10 cellular contexts compared by ENCODE assay signal in genomic region chr16:73268311-73268997, GRCh38.
A peak's percentile ranks its signal among the peaks of the same experiment; 100 is the strongest.
DNase-seq lines count a peak whose midpoint lies in the region; ATAC-seq and TF ChIP-seq lines count a peak whose summit lies in the region.
"Had no signal": no experiment of that assay in that cellular context is flagged by ENCODE, and none has a peak within 500 bp of the region (broad histone marks: within the 10 kb centered on the region; RNA-seq: fewer than 3 reads in every experiment).

No MANE protein-coding gene starts in this region.

- no peak for ATAC-seq in activated naive CD4-positive, alpha-beta T cell treated with anti-CD3 and anti-CD28 coated beads, Interleukin-2, amount 50 U/mL, for 72 hours
- ATAC-seq: left lung had no signal

- no peak overlapping the region for H3K4me3 ChIP-seq in uterus
- H3K4me3 ChIP-seq: left lung had no signal

- no peaks in the 10 kb centered on the region for H3K36me3 Mint-ChIP-seq in activated naive CD4-positive, alpha-beta T cell treated with anti-CD3 and anti-CD28 coated beads, Interleukin-2, amount 50 U/mL, for 72 hours

- no peaks in the 10 kb centered on the region for H3K27me3 ChIP-seq in uterus
- H3K27me3 ChIP-seq: left lung had no signal

- no peaks in the 10 kb centered on the region for H3K36me3 ChIP-seq in uterus
- H3K36me3 ChIP-seq: left lung had no signal

- no peak overlapping the region for H3K27ac Mint-ChIP-seq in activated naive CD4-positive, alpha-beta T cell treated with anti-CD3 and anti-CD28 coated beads, Interleukin-2, amount 50 U/mL, for 72 hours

- TF ChIP-seq POLR2A in uterus (IDR thresholded peaks at IDR 0.05), result no peak

- peak in 1 of 4 experiments; percentile 24 for TF ChIP-seq CTCF in uterus (IDR thresholded peaks at IDR 0.05)

- intact Hi-C loops in uterus (cut with DNase I; ENCODE audit: low total_unique reads), result no loop called here

- no peaks in the 10 kb centered on the region for H3K4me1 ChIP-seq in uterus
- H3K4me1 ChIP-seq: left lung had no signal

- H3K27ac ChIP-seq in uterus, result no peak overlapping the region
- H3K27ac ChIP-seq: left lung had no signal

- DNase-seq in NCI-H146 (lab: John Stamatoyannopoulos, UW) (peak; percentile 5), NCI-H146 treated with DMSO at 0.1 percent for 48 hours (lab: John Stamatoyannopoulos, UW; ENCODE audit: unreplicated experiment) (no peak), NCI-H748 (lab: John Stamatoyannopoulos, UW; ENCODE audit: unreplicated experiment) (peak; percentile 94), fibroblast of gingiva (ENCODE audit: low read depth) (peak; percentile 5), uterus (peak; percentile 19 to 20), SIG-M5 (lab: John Stamatoyannopoulos, UW) (no peak)
- no peak for DNase-seq in stimulated activated CD4-positive, alpha-beta T cell treated with anti-CD3 and anti-CD28 coated beads, Interleukin-4, amount 100 ng/mL, for 4 hours
- no peak for DNase-seq in activated naive CD4-positive, alpha-beta T cell treated with anti-CD3 and anti-CD28 coated beads, Interleukin-2, amount 50 U/mL, for 72 hours (ENCODE audit: low spot score in 2 of 2)
- DNase-seq: activated T-cell treated with anti-CD3 and anti-CD28 coated beads for 4 hours, left lung had no signal

- peaks cover 5% of the 10 kb centered on the region in 2 donors for H3K9me3 Mint-ChIP-seq in activated naive CD4-positive, alpha-beta T cell treated with anti-CD3 and anti-CD28 coated beads, Interleukin-2, amount 50 U/mL, for 72 hours

- no peaks in the 10 kb centered on the region for H3K9me3 ChIP-seq in uterus

Comparison
In these comparisons a context has a peak if more than half of its experiments do, and no peak if none do; other contexts are left out.
1. DNase-seq: peak in NCI-H146 (single experiment), NCI-H748 (single experiment), fibroblast of gingiva (single experiment) and uterus (2 of 2); none in NCI-H146 treated with DMSO at 0.1 percent for 48 hours (single experiment), stimulated activated CD4-positive, alpha-beta T cell treated with anti-CD3 and anti-CD28 coated beads, Interleukin-4, amount 100 ng/mL, for 4 hours (0 of 2), SIG-M5 (single experiment) and activated naive CD4-positive, alpha-beta T cell treated with anti-CD3 and anti-CD28 coated beads, Interleukin-2, amount 50 U/mL, for 72 hours (0 of 2).